ENCODE assay signal across 8 cellular contexts in genomic region chr6:16130932-16131387, GRCh38. TPM values are rescaled to one million over a fixed set of nuclear protein-coding genes. Genes with fewer than 3 reads are reported as not detected.
A peak's percentile ranks its signal among the peaks of the same experiment; 100 is the strongest.
DNase-seq lines count a peak whose midpoint lies in the region; ATAC-seq and TF ChIP-seq lines count a peak whose summit lies in the region.

No MANE protein-coding gene starts in this region.

- peak overlapping the region; percentile 91 for H3K4me3 Mint-ChIP-seq in activated CD8-positive, alpha-beta memory T cell treated with anti-CD3 and anti-CD28 coated beads, Interleukin-2, amount 10 ng/mL, durations not matched to agents 7 days and 5 days

- peak; percentile 62 for ATAC-seq in activated CD8-positive, alpha-beta memory T cell treated with anti-CD3 and anti-CD28 coated beads, Interleukin-2, amount 10 ng/mL, durations not matched to agents 7 days and 5 days
- ATAC-seq in GM21576 (IDR thresholded peaks at IDR 0.05; ENCODE audit: unreplicated experiment) (peak; percentile 61), right lobe of liver (peak; percentile 51 to 70 (median 56))

- H3K27ac Mint-ChIP-seq in activated CD8-positive, alpha-beta memory T cell treated with anti-CD3 and anti-CD28 coated beads, Interleukin-2, amount 10 ng/mL, durations not matched to agents 7 days and 5 days = peak overlapping the region; percentile 85

- 16% methylated on average over 3 of the region's 3 CpGs for WGBS in right lobe of liver (ENCODE audit: insufficient coverage, low coverage, low lambda C conversion rate, missing lambda C conversion rate)
- WGBS in testis, 2 donors = 2 to 4% methylated on average over 3 of the region's 3 CpGs

- peaks cover 19% of the 10 kb centered on the region for H3K36me3 Mint-ChIP-seq in activated CD8-positive, alpha-beta memory T cell treated with anti-CD3 and anti-CD28 coated beads, Interleukin-2, amount 10 ng/mL, durations not matched to agents 7 days and 5 days

- peaks cover 15% of the 10 kb centered on the region for H3K27me3 Mint-ChIP-seq in activated CD8-positive, alpha-beta memory T cell treated with anti-CD3 and anti-CD28 coated beads, Interleukin-2, amount 10 ng/mL, durations not matched to agents 7 days and 5 days

- no peaks in the 10 kb centered on the region for H3K9me3 ChIP-seq in HUES48 (ENCODE audit: control insufficient read depth, insufficient read depth, low read length)
- no peaks in the 10 kb centered on the region for H3K9me3 ChIP-seq in duodenal mucosa (ENCODE audit: control insufficient read depth in 1 of 2, low read length in 2 of 2)
- H3K9me3 ChIP-seq in right lobe of liver = no peaks in the 10 kb centered on the region
- H3K9me3 ChIP-seq in testis = no peaks in the 10 kb centered on the region

- H3K36me3 ChIP-seq in HUES48 (ENCODE audit: control insufficient read depth, insufficient read depth, low read length) (peaks cover 35% of the 10 kb centered on the region), duodenal mucosa (ENCODE audit: control insufficient read depth in 1 of 2, insufficient read depth in 2 of 2, low read length in 2 of 2) (peaks cover 0 to 5% of the 10 kb centered on the region in 2 donors), right lobe of liver (no peaks in the 10 kb centered on the region), testis (ENCODE audit: low read depth, missing control alignments) (no peaks in the 10 kb centered on the region)

- CTCF ChIA-PET in activated CD8-positive, alpha-beta memory T cell treated with anti-CD3 and anti-CD28 coated beads, Interleukin-2, amount 10 ng/mL, durations not matched to agents 7 days and 5 days (lab: Charles Lee) = interaction anchor here (0.7 to 5.6 kb wide), 9 partner anchors 12 to 439 kb away, joined by 3 to 45 read pairs (median 5); no protein-coding TSS in a partner anchor

- H3K4me3 ChIP-seq in HUES48 (ENCODE audit: low read depth, low read length) (peak overlapping the region; percentile 90), duodenal mucosa (ENCODE audit: low read depth in 1 of 2, low read length in 2 of 2) (peak overlapping the region; percentile 73 to 87), right lobe of liver (peak overlapping the region; percentile 84 to 99 (median 97)), testis (peak overlapping the region; percentile 99)

- intact Hi-C loops in right lobe of liver (cut with DNase I) = no loop called here
- intact Hi-C loops in testis (cut with DNase I; ENCODE audit: low total_unique reads) = no loop called here

- DNase-seq in activated CD8-positive, alpha-beta memory T cell treated with anti-CD3 and anti-CD28 coated beads, Interleukin-2, amount 10 ng/mL, durations not matched to agents 7 days and 5 days = peak; percentile 85
- no peak for DNase-seq in activated CD8-positive, alpha-beta memory T cell treated with anti-CD3 and anti-CD28 coated beads, Interleukin-2, amount 50 U/mL, for 48 hours
- DNase-seq in SKM-1 treated with dmso at 0.1 percent for 144 hours (lab: John Stamatoyannopoulos, UW; ENCODE audit: unreplicated experiment) (peak; percentile 97), right lobe of liver (no peak), testis (peak; percentile 58)

- H3K27me3 ChIP-seq in HUES48 (ENCODE audit: control insufficient read depth, insufficient read depth, low read length) = no peaks in the 10 kb centered on the region
- no peaks in the 10 kb centered on the region for H3K27me3 ChIP-seq in duodenal mucosa (ENCODE audit: control insufficient read depth in 1 of 2, insufficient read depth in 2 of 2, low read length in 2 of 2)
- no peaks in the 10 kb centered on the region for H3K27me3 ChIP-seq in right lobe of liver
- no peaks in the 10 kb centered on the region for H3K27me3 ChIP-seq in testis

- peaks cover 36% of the 10 kb centered on the region for H3K4me1 ChIP-seq in HUES48 (ENCODE audit: control insufficient read depth, insufficient read depth, low read length)
- peaks cover 15 to 45% of the 10 kb centered on the region in 2 donors for H3K4me1 ChIP-seq in duodenal mucosa (ENCODE audit: control insufficient read depth in 1 of 2, insufficient read depth in 2 of 2, low read length in 2 of 2)
- peaks cover 0 to 14% (median 0%) of the 10 kb centered on the region in 4 donors for H3K4me1 ChIP-seq in right lobe of liver
- peaks cover 19% of the 10 kb centered on the region for H3K4me1 ChIP-seq in testis

- TF ChIP-seq POLR2A in right lobe of liver (IDR thresholded peaks at IDR 0.05) (no peak), testis (IDR thresholded peaks at IDR 0.05) (no peak)

- H3K4me1 Mint-ChIP-seq in activated CD8-positive, alpha-beta memory T cell treated with anti-CD3 and anti-CD28 coated beads, Interleukin-2, amount 10 ng/mL, durations not matched to agents 7 days and 5 days = peaks cover 48% of the 10 kb centered on the region

- no peak for TF ChIP-seq CTCF in right lobe of liver (IDR thresholded peaks at IDR 0.05)
- TF ChIP-seq CTCF in testis (IDR thresholded peaks at IDR 0.05) = no peak

- H3K27ac ChIP-seq in HUES48 (ENCODE audit: low read depth, low read length) (no peak overlapping the region), duodenal mucosa (ENCODE audit: low read depth, low read length) (peak overlapping the region; percentile 89), right lobe of liver (peak overlapping the region; percentile 52 to 91 (median 84)), testis (peak overlapping the region; percentile 95 to 97)

- no peak overlapping the region for H3K9ac ChIP-seq in HUES48 (ENCODE audit: low read depth, low read length)
- H3K9ac ChIP-seq in duodenal mucosa (ENCODE audit: low read depth in 1 of 2, low read length in 2 of 2) = peak overlapping the region in 1 of 2 donors; percentile 77

- no peaks in the 10 kb centered on the region for H3K9me3 Mint-ChIP-seq in activated CD8-positive, alpha-beta memory T cell treated with anti-CD3 and anti-CD28 coated beads, Interleukin-2, amount 10 ng/mL, durations not matched to agents 7 days and 5 days (ENCODE audit: low read depth)

RNA-seq across cellular contexts. Expression of gene MYLIP, which starts 2.1 kb away (rescaled TPM):
- total RNA-seq in activated CD8-positive, alpha-beta memory T cell treated with anti-CD3 and anti-CD28 coated beads, Interleukin-2, amount 10 ng/mL, durations not matched to agents 7 days and 5 days = 10 to 100 TPM in 1 of 2 experiments, 1 to 10 TPM in 1; 9.1 to 14.8 TPM
- total RNA-seq in right lobe of liver (1 to 10 TPM; 2.0 to 5.3 (median 2.8) TPM), testis (10 to 100 TPM; 39.1 to 48.1 TPM)
- polyA plus RNA-seq in testis (ENCODE audit: insufficient read depth, low read depth, low replicate concordance) = 45.0 TPM

Comparison
In these comparisons a context has a peak if more than half of its experiments do, and no peak if none do; other contexts are left out.
1. DNase-seq: peak in activated CD8-positive, alpha-beta memory T cell treated with anti-CD3 and anti-CD28 coated beads, Interleukin-2, amount 10 ng/mL, durations not matched to agents 7 days and 5 days (single experiment), SKM-1 treated with dmso at 0.1 percent for 144 hours (single experiment) and testis (single experiment); none in activated CD8-positive, alpha-beta memory T cell treated with anti-CD3 and anti-CD28 coated beads, Interleukin-2, amount 50 U/mL, for 48 hours (single experiment) and right lobe of liver (0 of 3).
2. Peak in every context shown above with its lines, with median percentiles within 50 percentile points of each other: ATAC-seq and H3K4me3 ChIP-seq.